Comparison of ENCODE assay signal across 8 cellular contexts in the genomic region with DNA sequence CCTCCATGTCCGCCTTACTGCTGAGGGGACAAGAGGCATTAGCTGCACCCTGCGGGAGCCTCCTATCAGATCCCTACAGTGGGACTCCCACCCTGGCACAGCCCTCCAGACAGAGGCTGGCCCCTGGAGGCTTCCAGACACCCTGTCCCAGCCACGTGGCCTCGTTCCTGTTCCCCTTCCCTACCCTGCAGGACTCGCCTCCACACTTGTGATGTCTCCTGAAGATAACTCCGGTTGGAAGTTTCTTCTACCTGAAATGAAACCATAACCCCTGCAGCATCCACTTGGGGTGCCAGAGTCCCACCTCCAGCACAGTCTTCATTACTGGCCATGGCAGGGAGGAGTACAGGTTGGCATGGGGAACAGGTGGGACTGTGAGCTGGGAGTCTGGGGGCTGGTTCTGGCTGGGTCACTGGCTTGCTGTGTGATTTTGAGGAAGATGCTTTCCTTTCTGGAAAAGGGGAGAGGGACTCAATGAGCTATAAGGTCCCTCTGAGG. TPM values are rescaled to one million over a fixed set of nuclear protein-coding genes. Genes with fewer than 3 reads are reported as not detected.
DNase-seq lines count a peak whose midpoint lies in the region; ATAC-seq and TF ChIP-seq lines count a peak whose summit lies in the region.

No MANE protein-coding gene starts in this region.

- peak overlapping the region; percentile 88 for H3K27ac ChIP-seq in CD4-positive, CD25-positive, alpha-beta regulatory T cell (ENCODE audit: insufficient read depth, low read length, poor library complexity, severe bottlenecking)
- peak overlapping the region; percentile 92 for H3K27ac ChIP-seq in caudate nucleus (ENCODE audit: low read depth, low read length)

- H3K4me3 ChIP-seq in CD4-positive, CD25-positive, alpha-beta regulatory T cell (ENCODE audit: low read depth, low read length) = peak overlapping the region; percentile 15
- H3K4me3 ChIP-seq in NB4 (ENCODE audit: low read depth, low read length) = peak overlapping the region; percentile 17

- peak overlapping the region; percentile 94 to 95 (median 94) for H3K27ac Mint-ChIP-seq in CD4-positive, CD25-positive, alpha-beta regulatory T cell
- peak overlapping the region; percentile 96 for H3K27ac Mint-ChIP-seq in nephron progenitor cell

- no peaks in the 10 kb centered on the region for H3K27me3 Mint-ChIP-seq in CD4-positive, CD25-positive, alpha-beta regulatory T cell
- H3K27me3 Mint-ChIP-seq in nephron progenitor cell (ENCODE audit: low read depth, poor library complexity) = no peaks in the 10 kb centered on the region

- TF ChIP-seq POLR2A in NB4 (IDR thresholded peaks at IDR 0.05; ENCODE audit: extremely low read depth, insufficient read length) = no peak

- peaks cover 0 to 1% (median 0%) of the 10 kb centered on the region in 7 donors for H3K9me3 Mint-ChIP-seq in CD4-positive, CD25-positive, alpha-beta regulatory T cell
- H3K9me3 Mint-ChIP-seq in nephron progenitor cell = no peaks in the 10 kb centered on the region

- H3K4me3 Mint-ChIP-seq in CD4-positive, CD25-positive, alpha-beta regulatory T cell = peak overlapping the region; percentile 60 to 91 (median 82)
- peak overlapping the region; percentile 6 for H3K4me3 Mint-ChIP-seq in nephron progenitor cell

- DNase-seq in CD4-positive, CD25-positive, alpha-beta regulatory T cell = peak in 1 of 3 donors; percentile 48
- DNase-seq in NB4 (ENCODE audit: low read depth) = no peak
- no peak for DNase-seq in caudate nucleus (lab: John Stamatoyannopoulos, UW)
- peak; percentile 22 for DNase-seq in nephron progenitor cell
- DNase-seq in NCI-H446 (lab: John Stamatoyannopoulos, UW) = no peak
- no peak for DNase-seq in AG20443 (ENCODE audit: low spot score)

- no peak for ATAC-seq in CD4-positive, CD25-positive, alpha-beta regulatory T cell (ENCODE audit: low read depth in 2 of 2)
- ATAC-seq in GM19467 (IDR thresholded peaks at IDR 0.05; ENCODE audit: unreplicated experiment) (no peak), GM18502 (IDR thresholded peaks at IDR 0.05; ENCODE audit: poor library complexity, unreplicated experiment) (no peak)

- no peaks in the 10 kb centered on the region for H3K27me3 ChIP-seq in CD4-positive, CD25-positive, alpha-beta regulatory T cell (ENCODE audit: control insufficient read depth, insufficient read depth, low read length)

- no peaks in the 10 kb centered on the region for H3K36me3 Mint-ChIP-seq in CD4-positive, CD25-positive, alpha-beta regulatory T cell
- no peaks in the 10 kb centered on the region for H3K36me3 Mint-ChIP-seq in nephron progenitor cell (ENCODE audit: low read depth)

- H3K9me3 ChIP-seq in CD4-positive, CD25-positive, alpha-beta regulatory T cell (ENCODE audit: control insufficient read depth in 2 of 2, low read length in 2 of 2) = no peaks in the 10 kb centered on the region

- H3K4me1 Mint-ChIP-seq in CD4-positive, CD25-positive, alpha-beta regulatory T cell = peaks cover 0 to 80% (median 35%) of the 10 kb centered on the region in 4 donors
- peaks cover 73% of the 10 kb centered on the region for H3K4me1 Mint-ChIP-seq in nephron progenitor cell

- peaks cover 89% of the 10 kb centered on the region for H3K4me1 ChIP-seq in CD4-positive, CD25-positive, alpha-beta regulatory T cell (ENCODE audit: control insufficient read depth, insufficient read depth, low read length, poor library complexity, severe bottlenecking)

- H3K36me3 ChIP-seq in CD4-positive, CD25-positive, alpha-beta regulatory T cell (ENCODE audit: control insufficient read depth, insufficient read depth, low read length) = no peaks in the 10 kb centered on the region

- TF ChIP-seq CTCF in NB4 (IDR thresholded peaks at IDR 0.05; ENCODE audit: low read depth, low read length) (no peak), nephron progenitor cell (IDR thresholded peaks at IDR 0.05) (no peak)

RNA-seq across cellular contexts. Expression of a gene that starts 4.9 kb away (rescaled TPM):
- 126 TPM for total RNA-seq in CD4-positive, CD25-positive, alpha-beta regulatory T cell
- polyA plus RNA-seq in CD4-positive, CD25-positive, alpha-beta regulatory T cell = 10 to 100 TPM; 10.1 to 17.8 (median 16.2) TPM

RNA-seq across cellular contexts. Expression of a gene that starts 24.0 kb away (rescaled TPM):
- total RNA-seq in CD4-positive, CD25-positive, alpha-beta regulatory T cell = 2.0 TPM
- 1 to 10 TPM; 1.1 to 5.8 (median 3.4) TPM for polyA plus RNA-seq in CD4-positive, CD25-positive, alpha-beta regulatory T cell

RNA-seq across cellular contexts. Expression of a gene that starts 25.9 kb away (rescaled TPM):
- total RNA-seq in CD4-positive, CD25-positive, alpha-beta regulatory T cell = 69.7 TPM
- 10 to 100 TPM; 14.0 to 19.8 (median 16.8) TPM for polyA plus RNA-seq in CD4-positive, CD25-positive, alpha-beta regulatory T cell

RNA-seq across cellular contexts. Expression of a gene that starts 40.9 kb away (rescaled TPM):
- total RNA-seq in CD4-positive, CD25-positive, alpha-beta regulatory T cell = 209 TPM
- polyA plus RNA-seq in CD4-positive, CD25-positive, alpha-beta regulatory T cell = 100 to 1,000 TPM; 321 to 829 (median 545) TPM

RNA-seq across cellular contexts. Expression of a gene that starts 51.6 kb away (rescaled TPM):
- 38.2 TPM for total RNA-seq in CD4-positive, CD25-positive, alpha-beta regulatory T cell
- polyA plus RNA-seq in CD4-positive, CD25-positive, alpha-beta regulatory T cell = 10 to 100 TPM; 33.7 to 46.9 (median 41.2) TPM
